ENCODE assay signal across 1 cellular context in the genomic region with DNA sequence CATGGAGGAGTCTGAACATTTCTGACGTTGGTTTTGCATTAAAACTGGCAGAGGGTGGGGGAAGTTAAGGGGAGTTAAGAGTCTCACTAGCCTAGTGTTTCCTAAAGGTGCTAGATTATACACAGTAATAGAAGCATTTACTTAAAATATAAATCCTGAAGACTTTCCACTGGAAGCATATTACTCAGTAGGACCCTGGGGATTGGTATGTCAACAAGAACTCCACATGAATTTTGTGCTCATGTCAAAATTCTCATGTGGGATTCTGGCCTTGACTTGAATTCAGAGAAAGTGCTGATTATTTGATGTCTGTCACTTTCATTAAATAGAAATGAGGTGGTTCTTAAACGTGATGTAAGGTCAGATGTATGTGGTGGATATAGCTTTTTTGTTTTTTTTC.
TF ChIP-seq lines count a peak whose summit lies in the region.

No MANE protein-coding gene starts in this region.

TF ChIP-seq in IMR-90, 13 proteins besides CTCF, POLR2A, EP300 and RAD21:
- no peak for TF ChIP-seq BHLHE40 (IDR thresholded peaks at IDR 0.05; ENCODE audit: low read depth, low read length)
- no peak for TF ChIP-seq SMC3 (IDR thresholded peaks at IDR 0.05; ENCODE audit: low read depth, low read length)
- TF ChIP-seq NFE2L2 (IDR thresholded peaks at IDR 0.05; ENCODE audit: low read depth, low read length) = no peak
- TF ChIP-seq, protein P1, sequence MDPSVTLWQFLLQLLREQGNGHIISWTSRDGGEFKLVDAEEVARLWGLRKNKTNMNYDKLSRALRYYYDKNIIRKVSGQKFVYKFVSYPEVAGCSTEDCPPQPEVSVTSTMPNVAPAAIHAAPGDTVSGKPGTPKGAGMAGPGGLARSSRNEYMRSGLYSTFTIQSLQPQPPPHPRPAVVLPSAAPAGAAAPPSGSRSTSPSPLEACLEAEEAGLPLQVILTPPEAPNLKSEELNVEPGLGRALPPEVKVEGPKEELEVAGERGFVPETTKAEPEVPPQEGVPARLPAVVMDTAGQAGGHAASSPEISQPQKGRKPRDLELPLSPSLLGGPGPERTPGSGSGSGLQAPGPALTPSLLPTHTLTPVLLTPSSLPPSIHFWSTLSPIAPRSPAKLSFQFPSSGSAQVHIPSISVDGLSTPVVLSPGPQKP (IDR thresholded peaks at IDR 0.05; ENCODE audit: borderline replicate concordance, low read depth, low read length) = no peak
- TF ChIP-seq CEBPB (IDR thresholded peaks at IDR 0.05; ENCODE audit: low read depth, low read length) = no peak
- TF ChIP-seq MAFK (IDR thresholded peaks at IDR 0.05; ENCODE audit: low read depth, low read length) = no peak
- TF ChIP-seq, protein P2, sequence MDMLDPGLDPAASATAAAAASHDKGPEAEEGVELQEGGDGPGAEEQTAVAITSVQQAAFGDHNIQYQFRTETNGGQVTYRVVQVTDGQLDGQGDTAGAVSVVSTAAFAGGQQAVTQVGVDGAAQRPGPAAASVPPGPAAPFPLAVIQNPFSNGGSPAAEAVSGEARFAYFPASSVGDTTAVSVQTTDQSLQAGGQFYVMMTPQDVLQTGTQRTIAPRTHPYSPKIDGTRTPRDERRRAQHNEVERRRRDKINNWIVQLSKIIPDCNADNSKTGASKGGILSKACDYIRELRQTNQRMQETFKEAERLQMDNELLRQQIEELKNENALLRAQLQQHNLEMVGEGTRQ (IDR thresholded peaks at IDR 0.05; ENCODE audit: low read depth, low read length) = no peak
- no peak for TF ChIP-seq MAZ (IDR thresholded peaks at IDR 0.05; ENCODE audit: borderline replicate concordance, low read depth, low read length)
- TF ChIP-seq CHD1 (IDR thresholded peaks at IDR 0.05; ENCODE audit: low read depth, low read length) = no peak
- no peak for TF ChIP-seq MXI1 (IDR thresholded peaks at IDR 0.05; ENCODE audit: borderline replicate concordance, low read depth, low read length)
- TF ChIP-seq FOS (IDR thresholded peaks at IDR 0.05; ENCODE audit: low read depth, low read length) = no peak
- no peak for TF ChIP-seq RFX5 (IDR thresholded peaks at IDR 0.05; ENCODE audit: low read depth, low read length)
